15 cellular contexts compared by ENCODE assay signal in the genomic region with DNA sequence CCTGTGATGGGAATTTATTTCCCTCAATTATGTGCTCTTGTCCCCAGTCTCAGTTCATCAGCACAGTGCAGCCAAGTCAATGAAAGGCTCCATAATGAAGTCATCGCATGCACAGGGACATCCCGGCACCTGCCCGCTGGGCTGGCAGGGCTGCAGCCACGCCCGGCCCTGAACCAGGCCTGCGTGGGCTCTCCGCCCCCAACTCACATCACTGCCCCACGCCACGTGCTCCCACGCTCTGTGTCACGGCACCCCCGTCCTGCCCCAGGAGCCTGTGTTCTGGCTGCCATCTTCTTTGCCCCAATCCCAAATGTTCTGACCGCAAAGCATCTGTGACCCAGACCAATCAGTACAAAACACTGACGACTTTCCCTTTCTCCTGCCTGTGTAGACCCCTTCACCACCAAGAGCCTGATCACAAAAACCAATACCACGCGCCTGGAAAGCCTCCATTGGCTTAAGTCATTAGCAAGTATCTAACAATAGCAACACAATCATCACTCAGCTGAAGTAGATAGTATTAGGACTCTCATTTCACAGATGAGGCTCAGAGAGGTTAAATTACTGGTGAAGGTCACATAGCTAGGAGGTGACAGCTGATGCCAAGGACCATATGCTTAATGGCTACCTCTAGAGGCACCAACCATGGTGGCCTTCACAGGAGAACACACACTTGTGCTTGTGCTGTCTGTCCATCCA.
"Had no signal": no experiment of that assay in that cellular context is flagged by ENCODE, and none has a peak within 500 bp of the region (broad histone marks: within the 10 kb centered on the region; RNA-seq: fewer than 3 reads in every experiment).

No MANE protein-coding gene starts in this region.

- ATAC-seq: effector memory CD8-positive, alpha-beta T cell; left lobe of liver; mucosa of descending colon had no signal

- H3K27me3 Mint-ChIP-seq: activated CD4-positive, alpha-beta memory T cell treated with anti-CD3 and anti-CD28 coated beads, Interleukin-2, amount 10 ng/mL, durations not matched to agents 7 days and 5 days had no signal

- H3K36me3 ChIP-seq: gastrocnemius medialis, neural progenitor cell, right atrium auricular region had no signal

- H3K4me3 ChIP-seq: gastrocnemius medialis, mucosa of descending colon, neural progenitor cell, right atrium auricular region had no signal

- H2AFZ ChIP-seq: neural progenitor cell had no signal

- H3K27ac Mint-ChIP-seq: activated CD4-positive, alpha-beta memory T cell treated with anti-CD3 and anti-CD28 coated beads, Interleukin-2, amount 10 ng/mL, durations not matched to agents 7 days and 5 days; stimulated activated naive B cell treated with anti-CD40 and anti-IgM and Interleukin-4, amounts not matched to agents 10 μg/mL and 1 μg/mL and 100 μg/mL, for 72 hours had no signal

- H3K27ac ChIP-seq: epithelial cell of prostate, neural progenitor cell, right atrium auricular region had no signal

- H3K27me3 ChIP-seq: gastrocnemius medialis, neural progenitor cell, right atrium auricular region had no signal

- DNase-seq: activated CD4-positive, alpha-beta memory T cell treated with anti-CD3 and anti-CD28 coated beads, Interleukin-2, amount 10 ng/mL, durations not matched to agents 7 days and 5 days; activated CD4-positive, alpha-beta T cell treated with anti-CD3 and anti-CD28 coated beads for 1 hour; activated CD8-positive, alpha-beta memory T cell treated with anti-CD3 and anti-CD28 coated beads, Interleukin-2, amount 50 U/mL, for 48 hours; activated naive CD4-positive, alpha-beta T cell; caudate nucleus; effector memory CD8-positive, alpha-beta T cell; gastrocnemius medialis; islet precursor cell; mucosa of descending colon; stimulated activated naive B cell treated with anti-CD40 and anti-IgM and Interleukin-4, amounts not matched to agents 10 μg/mL and 1 μg/mL and 100 μg/mL, for 72 hours; trophoblast cell had no signal

- H3K4me3 Mint-ChIP-seq: activated CD4-positive, alpha-beta memory T cell treated with anti-CD3 and anti-CD28 coated beads, Interleukin-2, amount 10 ng/mL, durations not matched to agents 7 days and 5 days; effector memory CD8-positive, alpha-beta T cell; stimulated activated naive B cell treated with anti-CD40 and anti-IgM and Interleukin-4, amounts not matched to agents 10 μg/mL and 1 μg/mL and 100 μg/mL, for 72 hours had no signal

- H3K9ac ChIP-seq: neural progenitor cell had no signal

- H3K9me3 ChIP-seq: gastrocnemius medialis, mucosa of descending colon, right atrium auricular region had no signal
